ENCODE assay signal across 22 cellular contexts in the genomic region with DNA sequence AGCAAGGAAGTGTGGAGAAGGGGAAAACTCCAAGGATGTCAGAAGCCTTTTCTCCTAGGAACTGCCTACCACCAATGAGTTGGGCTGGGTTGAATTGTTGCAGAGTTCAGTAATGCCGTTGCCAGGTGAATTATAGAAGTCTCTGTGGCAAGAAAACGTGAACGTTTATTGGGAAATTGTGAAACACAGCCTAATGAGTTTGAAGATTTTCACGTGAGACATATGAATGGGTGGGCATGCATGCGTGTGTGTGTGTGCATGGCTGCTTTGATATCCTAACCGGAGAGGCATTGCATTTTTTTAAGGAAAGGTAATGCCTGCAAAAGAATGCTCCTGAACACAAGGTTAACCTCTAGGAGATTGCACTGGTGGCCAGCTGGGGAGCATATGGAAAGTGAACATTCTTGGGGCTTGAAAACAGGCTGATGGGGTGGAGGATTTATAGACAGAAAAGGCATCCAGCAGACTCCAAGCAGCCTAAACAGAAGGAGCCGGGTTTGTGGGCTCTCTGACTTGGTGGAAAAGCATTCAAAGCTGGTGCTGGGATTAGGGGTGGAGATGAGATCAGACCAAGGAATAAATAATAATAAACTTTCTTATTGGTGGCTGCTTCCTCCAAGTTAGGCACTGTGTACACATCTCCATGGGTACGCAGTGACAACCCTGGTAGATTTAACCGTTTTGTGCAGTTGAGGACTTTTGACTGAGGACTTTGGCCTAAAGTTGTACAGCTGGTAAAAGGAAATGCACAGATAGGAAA.
A peak's percentile ranks its signal among the peaks of the same experiment; 100 is the strongest.
DNase-seq lines count a peak whose midpoint lies in the region; ATAC-seq, FAIRE-seq and TF ChIP-seq lines count a peak whose summit lies in the region.
"Had no signal": no experiment of that assay in that cellular context is flagged by ENCODE, and none has a peak within 500 bp of the region (broad histone marks: within the 10 kb centered on the region; RNA-seq: fewer than 3 reads in every experiment).

No MANE protein-coding gene starts in this region.

- no peaks in the 10 kb centered on the region for H3K9me3 ChIP-seq in muscle layer of duodenum (ENCODE audit: control insufficient read depth in 1 of 2, low read length in 2 of 2)
- H3K9me3 ChIP-seq: HAP-1 had no signal

- DNase-seq in AG08396 (ENCODE audit: low spot score) (peak; percentile 83), HS-27A (ENCODE audit: low read depth) (peak; percentile 72), frontal cortex (ENCODE audit: low spot score in 2 of 2) (no peak), GM12892 (ENCODE audit: insufficient read length) (no peak)
- DNase-seq in activated naive CD4-positive, alpha-beta T cell treated with Interleukin-2 at 50 U/mL for 16 hours = no peak
- DNase-seq: activated CD4-positive, CD25-positive, alpha-beta regulatory T cell; activated T-cell treated with anti-CD3 and anti-CD28 coated beads, Interleukin-2, amount 50 U/mL, for 72 hours; CD8-positive, alpha-beta T cell; DMS79 treated with DMSO at 0.1 percent for 48 hours; head of caudate nucleus; KG1; NCI-H1105; NCI-H2171; PC-3 had no signal

- TF ChIP-seq POLR2A in GM12892 (IDR thresholded peaks at IDR 0.05; ENCODE audit: low read depth, low read length) = no peak

- H3K27ac ChIP-seq in muscle layer of duodenum (ENCODE audit: low read length) = peak overlapping the region; percentile 62

- H3K4me3 ChIP-seq in muscle layer of duodenum (ENCODE audit: low read depth in 1 of 2, low read length in 2 of 2) = no peak overlapping the region
- H3K4me3 ChIP-seq: HAP-1 had no signal

- H3K36me3 ChIP-seq in muscle layer of duodenum (ENCODE audit: control insufficient read depth in 1 of 2, insufficient read depth in 2 of 2, low read length in 2 of 2) = no peaks in the 10 kb centered on the region
- H3K36me3 ChIP-seq: HAP-1 had no signal

- H3K4me1 ChIP-seq in muscle layer of duodenum (ENCODE audit: control insufficient read depth in 1 of 2, insufficient read depth in 2 of 2, low read length in 2 of 2) = peaks cover 0 to 10% of the 10 kb centered on the region in 2 donors
- H3K4me1 ChIP-seq: HAP-1 had no signal

- H3K27me3 ChIP-seq in muscle layer of duodenum (ENCODE audit: low read depth, low read length) = no peaks in the 10 kb centered on the region

- FAIRE-seq in colon (lab: Jason Lieb, UNC) = peak; percentile 28
- FAIRE-seq in frontal cortex (lab: Jason Lieb, UNC) = no peak
- no peak for FAIRE-seq in GM12892 (lab: Jason Lieb, UNC)
- FAIRE-seq: A204.1, islet of Langerhans had no signal

- no peak for ATAC-seq in HG02852 (IDR thresholded peaks at IDR 0.05; ENCODE audit: unreplicated experiment)
- ATAC-seq: activated naive CD4-positive, alpha-beta T cell treated with anti-CD3 and anti-CD28 coated beads, Interleukin-2, amount 50 U/mL, for 72 hours; activated T-cell treated with anti-CD3 and anti-CD28 coated beads, Interleukin-2, amount 50 U/mL, for 72 hours; CD8-positive, alpha-beta T cell; PC-3; stimulated activated effector memory CD8-positive, alpha-beta T cell treated with anti-CD3 and anti-CD28 coated beads, Interleukin-12 subunit alpha, Interleukin-12 subunit beta, amount 100 ng/mL, for 72 hours had no signal

Comparison
In these comparisons a context has a peak if more than half of its experiments do, and no peak if none do; other contexts are left out.
1. DNase-seq: peak in AG08396 (single experiment) and HS-27A (single experiment); none in activated naive CD4-positive, alpha-beta T cell treated with Interleukin-2 at 50 U/mL for 16 hours (single experiment), frontal cortex (0 of 2) and GM12892 (single experiment).